1 cellular context compared by ENCODE assay signal in genomic region chr17:40176409-40177110, GRCh38.
A peak's percentile ranks its signal among the peaks of the same experiment; 100 is the strongest.
TF ChIP-seq lines count a peak whose summit lies in the region.

No MANE protein-coding gene starts in this region.

TF ChIP-seq in K562, 482 proteins besides CTCF, POLR2A, EP300 and RAD21:
- TF ChIP-seq ZFP36 (IDR thresholded peaks at IDR 0.05; ENCODE audit: low read depth, low read length, partially characterized antibody): no peak
- 0 out of 2 replicates have a peak, but pooled peaks have one; percentile 1 for TF ChIP-seq ZFX (CRISPR knock-in tag; IDR thresholded peaks at IDR 0.05)
- no peak for TF ChIP-seq ZNF778 (CRISPR knock-in tag; IDR thresholded peaks at IDR 0.05)
- no peak for TF ChIP-seq PCBP1 (IDR thresholded peaks at IDR 0.05; ENCODE audit: low read depth, low read length, poor library complexity, severe bottlenecking)
